ENCODE assay signal across 8 cellular contexts in the genomic region with DNA sequence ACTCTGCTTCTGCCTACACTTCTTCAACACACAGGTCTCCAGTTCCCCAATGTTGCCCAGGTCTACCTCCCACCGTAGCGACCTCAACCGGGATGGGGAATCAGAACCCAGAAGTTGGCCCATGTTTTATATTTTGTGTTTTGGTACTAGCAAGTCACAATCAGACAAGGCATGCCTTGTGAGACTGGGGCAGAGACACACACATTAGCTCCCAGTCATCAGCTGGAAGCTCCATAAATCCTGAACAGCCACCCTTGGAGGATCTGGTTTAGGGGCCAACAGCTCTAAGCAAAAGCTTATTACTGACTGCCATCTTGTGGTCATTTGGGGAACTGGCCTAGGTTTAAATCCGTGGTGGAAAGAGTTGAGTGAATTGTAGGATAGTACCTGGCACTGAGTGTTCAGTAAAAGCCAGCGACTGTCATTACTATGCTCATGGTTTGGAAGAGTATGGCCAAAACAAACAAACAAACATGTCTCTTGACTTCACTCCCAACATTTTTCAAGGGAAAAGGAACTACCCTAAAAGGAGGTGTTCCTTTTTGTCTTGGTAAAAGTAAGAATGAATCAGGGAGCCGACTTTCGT. TPM values are rescaled to one million over a fixed set of nuclear protein-coding genes. Genes with fewer than 3 reads are reported as not detected.
DNase-seq lines count a peak whose midpoint lies in the region; ATAC-seq and TF ChIP-seq lines count a peak whose summit lies in the region.

No MANE protein-coding gene starts in this region.

- H3K9ac ChIP-seq in trophoblast cell (ENCODE audit: low read length), result no peak overlapping the region

- H3K4me2 ChIP-seq in trophoblast cell (ENCODE audit: low read length), result no peak overlapping the region

- H3K18ac ChIP-seq in trophoblast cell (ENCODE audit: low read length), result no peak overlapping the region

- H3K9me3 ChIP-seq in trophoblast cell (ENCODE audit: insufficient read depth, low read depth, low read length) (no peaks in the 10 kb centered on the region), uterus (no peaks in the 10 kb centered on the region)

- no peak overlapping the region for H3K14ac ChIP-seq in trophoblast cell (ENCODE audit: low read length)

- peak overlapping the region; percentile 95 for H3K27ac Mint-ChIP-seq in activated naive CD4-positive, alpha-beta T cell treated with anti-CD3 and anti-CD28 coated beads, Interleukin-2, amount 10 ng/mL, durations not matched to agents 7 days and 5 days

- no peak overlapping the region for H4K8ac ChIP-seq in trophoblast cell (ENCODE audit: low read depth, low read length)

- no peak overlapping the region for H4K12ac ChIP-seq in trophoblast cell (ENCODE audit: low read depth, low read length)

- H3K27me3 ChIP-seq in trophoblast cell (ENCODE audit: insufficient read depth, low read length), result no peaks in the 10 kb centered on the region
- no peaks in the 10 kb centered on the region for H3K27me3 ChIP-seq in uterus

- no peak overlapping the region for H2AFZ ChIP-seq in trophoblast cell (ENCODE audit: insufficient read depth, low read length, poor library complexity)

- TF ChIP-seq POLR2A in uterus (IDR thresholded peaks at IDR 0.05), result no peak

- intact Hi-C loops in uterus (cut with DNase I; ENCODE audit: low total_unique reads), result no loop called here

- ATAC-seq in SK-N-SH treated with all-trans-retinoic acid at 6 μM for 48 hours (peak; percentile 93), HG02970 (IDR thresholded peaks at IDR 0.05; ENCODE audit: low FRiP score, unreplicated experiment) (no peak)

- no peaks in the 10 kb centered on the region for H3K9me3 Mint-ChIP-seq in activated naive CD4-positive, alpha-beta T cell treated with anti-CD3 and anti-CD28 coated beads, Interleukin-2, amount 10 ng/mL, durations not matched to agents 7 days and 5 days

- peaks cover 4% of the 10 kb centered on the region for H3K36me3 Mint-ChIP-seq in activated naive CD4-positive, alpha-beta T cell treated with anti-CD3 and anti-CD28 coated beads, Interleukin-2, amount 10 ng/mL, durations not matched to agents 7 days and 5 days

- peak; percentile 49 for DNase-seq in GM12864 (ENCODE audit: low read depth)
- DNase-seq in NCI-H1105 treated with DMSO at 0.1 percent for 48 hours (lab: John Stamatoyannopoulos, UW), result peak; percentile 78
- DNase-seq in activated naive CD4-positive, alpha-beta T cell treated with anti-CD3 and anti-CD28 coated beads, Interleukin-2, amount 10 ng/mL, durations not matched to agents 7 days and 5 days, result peak; percentile 88
- DNase-seq in germinal center (ENCODE audit: low spot score), result peak; percentile 65
- DNase-seq in trophoblast cell, result peak; percentile 75 to 95
- DNase-seq in uterus, result peak; percentile 72 to 90

- no peaks in the 10 kb centered on the region for H3K79me1 ChIP-seq in trophoblast cell (ENCODE audit: low read length)

- H3K4me1 ChIP-seq in trophoblast cell (ENCODE audit: control insufficient read depth in 1 of 2, insufficient read depth in 2 of 2, low read length in 2 of 2), result peaks cover 0 to 2% of the 10 kb centered on the region in 2 experiments
- H3K4me1 ChIP-seq in uterus, result no peaks in the 10 kb centered on the region

- no peak overlapping the region for H2BK120ac ChIP-seq in trophoblast cell (ENCODE audit: insufficient read depth, low read length, poor library complexity)

- H3K36me3 ChIP-seq in trophoblast cell (ENCODE audit: control insufficient read depth in 1 of 2, insufficient read depth in 2 of 2, low read length in 2 of 2), result no peaks in the 10 kb centered on the region
- no peaks in the 10 kb centered on the region for H3K36me3 ChIP-seq in uterus

- TF ChIP-seq CTCF in GM12864 (IDR thresholded peaks at IDR 0.05; ENCODE audit: low read depth, low read length, missing control alignments) (peak; percentile 91), uterus (IDR thresholded peaks at IDR 0.05) (peak; percentile 92 to 99 (median 96))

- no peak overlapping the region for H4K91ac ChIP-seq in trophoblast cell (ENCODE audit: low read depth, low read length)

- H3K4me1 Mint-ChIP-seq in activated naive CD4-positive, alpha-beta T cell treated with anti-CD3 and anti-CD28 coated beads, Interleukin-2, amount 10 ng/mL, durations not matched to agents 7 days and 5 days, result peaks cover 54% of the 10 kb centered on the region

- H3K4me3 Mint-ChIP-seq in activated naive CD4-positive, alpha-beta T cell treated with anti-CD3 and anti-CD28 coated beads, Interleukin-2, amount 10 ng/mL, durations not matched to agents 7 days and 5 days, result peak overlapping the region; percentile 58

- H3K4ac ChIP-seq in trophoblast cell (ENCODE audit: low read depth, low read length), result no peak overlapping the region

- no peak overlapping the region for H2BK12ac ChIP-seq in trophoblast cell (ENCODE audit: low read length)

- no peak overlapping the region for H2AK5ac ChIP-seq in trophoblast cell (ENCODE audit: low read length)

- H3K79me2 ChIP-seq in trophoblast cell (ENCODE audit: control insufficient read depth, insufficient read depth, low read length, poor library complexity), result no peaks in the 10 kb centered on the region

- no peak overlapping the region for H3K4me3 ChIP-seq in GM12864 (ENCODE audit: low read depth, low read length)
- H3K4me3 ChIP-seq in trophoblast cell (ENCODE audit: low read depth, low read length), result no peak overlapping the region
- no peak overlapping the region for H3K4me3 ChIP-seq in uterus

- H2BK5ac ChIP-seq in trophoblast cell (ENCODE audit: low read depth, low read length, poor library complexity), result no peak overlapping the region

- H3K27me3 Mint-ChIP-seq in activated naive CD4-positive, alpha-beta T cell treated with anti-CD3 and anti-CD28 coated beads, Interleukin-2, amount 10 ng/mL, durations not matched to agents 7 days and 5 days, result no peaks in the 10 kb centered on the region

- no peak overlapping the region for H3K23ac ChIP-seq in trophoblast cell (ENCODE audit: low read length)

- WGBS in trophoblast cell (ENCODE audit: extremely low coverage, insufficient coverage, insufficient read length), result no CpG with 5 or more reads among the region's 7 CpGs

- H3K27ac ChIP-seq in trophoblast cell (ENCODE audit: low read depth, low read length), result no peak overlapping the region
- no peak overlapping the region for H3K27ac ChIP-seq in uterus

- CTCF ChIA-PET in activated naive CD4-positive, alpha-beta T cell treated with anti-CD3 and anti-CD28 coated beads, Interleukin-2, amount 10 ng/mL, durations not matched to agents 7 days and 5 days (lab: Charles Lee), result interaction anchor here (0.6 to 19.8 kb wide), 16 partner anchors 10 to 225 kb away, joined by 3 to 697 read pairs (median 5); partner anchors contain the start of genes MTCH1, PIM1, TBC1D22B and TMEM217

TF ChIP-seq in SK-N-SH treated with all-trans-retinoic acid at 6 μM for 48 hours, 23 proteins besides CTCF, POLR2A, EP300 and RAD21:
- TF ChIP-seq ZFP30 (CRISPR knock-in tag; IDR thresholded peaks at IDR 0.05) (no peak), ZFP3 (CRISPR knock-in tag; IDR thresholded peaks at IDR 0.05) (no peak), TSHZ2 (CRISPR knock-in tag; IDR thresholded peaks at IDR 0.05) (0 out of 2 replicates have a peak, but pooled peaks have one; percentile 43), ZNF8 (CRISPR knock-in tag; IDR thresholded peaks at IDR 0.05) (no peak), ISL1 (CRISPR knock-in tag; IDR thresholded peaks at IDR 0.05) (no peak)

RNA-seq across cellular contexts. Expression of gene PIM1, which starts 40.5 kb away (rescaled TPM):
- 11.8 and 13.2 TPM in 2 replicates for polyA plus RNA-seq in trophoblast cell (2013)
- total RNA-seq in uterus, result 10 to 100 TPM in 3 of 4 donors, 1 to 10 TPM in 1; 2.0 to 44.5 (median 28.8) TPM

RNA-seq across cellular contexts. Expression of gene TBC1D22B, which starts 47.2 kb away (rescaled TPM):
- 8.4 TPM in 2 replicates for polyA plus RNA-seq in trophoblast cell (2013)
- total RNA-seq in uterus, result 10 to 100 TPM in 1 of 4 donors, 1 to 10 TPM in 3; 4.1 to 15.4 (median 7.5) TPM

RNA-seq across cellular contexts. Expression of gene TMEM217, which starts 47.5 kb away (rescaled TPM):
- polyA plus RNA-seq in trophoblast cell (2013), result 1.7 and 2.2 TPM in 2 replicates
- 1 to 10 TPM in 1 of 4 donors, under 1 TPM in 1, not detected in 2; 0.21 to 1.6 TPM for total RNA-seq in uterus
